21 cellular contexts compared by ENCODE assay signal in genomic region chr16:67986949-67987348, GRCh38. TPM values are rescaled to one million over a fixed set of nuclear protein-coding genes. Genes with fewer than 3 reads are reported as not detected.
A peak's percentile ranks its signal among the peaks of the same experiment; 100 is the strongest.
DNase-seq lines count a peak whose midpoint lies in the region; ATAC-seq and TF ChIP-seq lines count a peak whose summit lies in the region.
"Had no signal": no experiment of that assay in that cellular context is flagged by ENCODE, and none has a peak within 500 bp of the region (broad histone marks: within the 10 kb centered on the region; RNA-seq: fewer than 3 reads in every experiment).

No MANE protein-coding gene starts in this region.

- no peak for TF ChIP-seq EP300 in upper lobe of left lung (IDR thresholded peaks at IDR 0.05)

- peak overlapping the region; percentile 66 for H3K27ac ChIP-seq in left ventricle myocardium inferior (replicated peaks)
- H3K27ac ChIP-seq in adrenal gland = peak overlapping the region in 3 of 5 donors; percentile 26 to 72 (median 64)
- H3K27ac ChIP-seq in neutrophil = peak overlapping the region; percentile 7
- peak overlapping the region in 3 of 4 donors; percentile 48 to 77 (median 61) for H3K27ac ChIP-seq in upper lobe of left lung
- H3K27ac ChIP-seq: GM23248, PC-9, RWPE1 had no signal

- no peak for DNase-seq in left ventricle myocardium inferior
- no peak for DNase-seq in Right ventricle myocardium superior
- DNase-seq in adrenal gland = no peak
- no peak for DNase-seq in upper lobe of left lung
- DNase-seq in stimulated activated CD4-positive, alpha-beta T cell treated with anti-CD3 and anti-CD28 coated beads, Interleukin-12 subunit alpha, Interleukin-12 subunit beta, amount 100 ng/mL, for 4 hours = no peak
- DNase-seq in chondrocyte (ENCODE audit: low spot score) = no peak
- DNase-seq: Calu3; CD4-positive, alpha-beta memory T cell; GF-D8; GM23248; KG1; NCI-H1417 treated with DMSO at 0.1 percent for 48 hours; NCI-H1930; NCI-H526; PC-9 had no signal

- no peaks in the 10 kb centered on the region for H3K4me1 Mint-ChIP-seq in chondrocyte (ENCODE audit: low read depth)

- H3K9me3 ChIP-seq in left ventricle myocardium inferior (replicated peaks) (no peaks in the 10 kb centered on the region), adrenal gland (replicated peaks in 1 of 3) (no peaks in the 10 kb centered on the region), neutrophil (no peaks in the 10 kb centered on the region), upper lobe of left lung (no peaks in the 10 kb centered on the region)

- H3K27me3 ChIP-seq in left ventricle myocardium inferior (ENCODE audit: low read depth) (no peaks in the 10 kb centered on the region), adrenal gland (no peaks in the 10 kb centered on the region), neutrophil (peaks cover 7% of the 10 kb centered on the region), upper lobe of left lung (no peaks in the 10 kb centered on the region)

- no peaks in the 10 kb centered on the region for H3K9me3 Mint-ChIP-seq in chondrocyte (ENCODE audit: low read depth)
- H3K9me3 Mint-ChIP-seq: CD4-positive, alpha-beta memory T cell had no signal

- intact Hi-C loops in left ventricle myocardium inferior (cut with micrococcal nuclease) = no loop called here
- intact Hi-C loops in Right ventricle myocardium superior (cut with DNase I) = no loop called here
- intact Hi-C loops in adrenal gland (cut with DNase I) = loop anchor here in 1 of 2 donors (10.0 kb wide), 1 partner anchor 238 kb away; no protein-coding TSS in a partner anchor

- H3K27me3 Mint-ChIP-seq in chondrocyte (ENCODE audit: low read depth) = no peaks in the 10 kb centered on the region
- H3K27me3 Mint-ChIP-seq: CD4-positive, alpha-beta memory T cell had no signal

- no peak overlapping the region for H3K27ac Mint-ChIP-seq in chondrocyte (ENCODE audit: unreplicated experiment)

- TF ChIP-seq CTCF in left ventricle myocardium inferior (IDR thresholded peaks at IDR 0.05; ENCODE audit: borderline replicate concordance) (no peak), adrenal gland (IDR thresholded peaks at IDR 0.05) (no peak), neutrophil (IDR thresholded peaks at IDR 0.05) (no peak), upper lobe of left lung (IDR thresholded peaks at IDR 0.05) (no peak), chondrocyte (IDR thresholded peaks at IDR 0.05) (no peak)

- H3K36me3 ChIP-seq in left ventricle myocardium inferior (no peaks in the 10 kb centered on the region), adrenal gland (replicated peaks in 1 of 2) (no peaks in the 10 kb centered on the region), neutrophil (peaks cover 60% of the 10 kb centered on the region), upper lobe of left lung (no peaks in the 10 kb centered on the region)

- no peaks in the 10 kb centered on the region for H3K36me3 Mint-ChIP-seq in chondrocyte (ENCODE audit: low read depth)

- 85 to 92% (median 90%) methylated on average over 5 of the region's 5 CpGs for WGBS in adrenal gland, 4 donors
- 83 to 91% methylated on average over 5 of the region's 5 CpGs for WGBS in upper lobe of left lung, 2 donors

- ATAC-seq in Right ventricle myocardium superior (ENCODE audit: poor library complexity) (no peak), upper lobe of left lung (ENCODE audit: low FRiP score in 2 of 2) (no peak), HG02642 (IDR thresholded peaks at IDR 0.05; ENCODE audit: poor library complexity, unreplicated experiment) (no peak)
- ATAC-seq: GM12878, HCT116 had no signal

- H3K4me3 ChIP-seq in left ventricle myocardium inferior = no peak overlapping the region
- no peak overlapping the region for H3K4me3 ChIP-seq in adrenal gland
- H3K4me3 ChIP-seq in neutrophil (ENCODE audit: low read depth in 1 of 2, low read length in 1 of 2) = no peak overlapping the region
- no peak overlapping the region for H3K4me3 ChIP-seq in upper lobe of left lung
- H3K4me3 ChIP-seq: GM12878, GM23248, PC-9 had no signal

- H3K4me1 ChIP-seq in left ventricle myocardium inferior (peaks cover 38% of the 10 kb centered on the region), adrenal gland (replicated peaks in 1 of 2) (peaks cover 0 to 19% of the 10 kb centered on the region in 2 donors), neutrophil (ENCODE audit: control insufficient read depth in 1 of 2, insufficient read depth in 1 of 2, low read depth in 1 of 2, low read length in 1 of 2) (peaks cover 10 to 21% of the 10 kb centered on the region in 2 experiments), upper lobe of left lung (peaks cover 26 to 40% (median 29%) of the 10 kb centered on the region in 4 donors)

- no peak overlapping the region for H3K4me3 Mint-ChIP-seq in chondrocyte (ENCODE audit: unreplicated experiment)
- H3K4me3 Mint-ChIP-seq: CD4-positive, alpha-beta memory T cell had no signal

- TF ChIP-seq POLR2A in adrenal gland (IDR thresholded peaks at IDR 0.05) = no peak
- no peak for TF ChIP-seq POLR2A in upper lobe of left lung (IDR thresholded peaks at IDR 0.05)

RNA-seq across cellular contexts. Expression of gene DPEP3, which starts 6.7 kb away (rescaled TPM):
- total RNA-seq in left ventricle myocardium inferior = not detected
- total RNA-seq in Right ventricle myocardium superior = not detected
- under 1 TPM in 1 of 8 donors, not detected in 7; 0.11 TPM for total RNA-seq in adrenal gland
- polyA plus RNA-seq in adrenal gland = under 1 TPM; 0.07 to 0.32 (median 0.11) TPM
- 1 to 10 TPM in 1 of 6 donors, under 1 TPM in 3, not detected in 2; 0.15 to 1.0 (median 0.30) TPM for total RNA-seq in upper lobe of left lung
- not detected in 3 replicates for total RNA-seq in chondrocyte
- total RNA-seq: Calu3, GM12878, GM23248, PC-9 had no signal
- polyA plus RNA-seq: BJ; CD4-positive, alpha-beta memory T cell; GM12878; GM23248 had no signal

RNA-seq across cellular contexts. Expression of gene DPEP2, which starts 12.3 kb away (rescaled TPM):
- total RNA-seq in left ventricle myocardium inferior (0.99 TPM), Right ventricle myocardium superior (1.1 TPM), adrenal gland (1 to 10 TPM in 6 of 8 donors, under 1 TPM in 2; 0.35 to 2.0 (median 1.6) TPM), upper lobe of left lung (10 to 100 TPM in 5 of 6 donors, 1 to 10 TPM in 1; 7.1 to 56.6 (median 23.0) TPM), chondrocyte (not detected in 3 replicates)
- polyA plus RNA-seq in adrenal gland = 1 to 10 TPM in 2 of 3 donors, under 1 TPM in 1; 0.27 to 8.4 (median 1.2) TPM
- total RNA-seq: Calu3, GM23248, PC-9 had no signal
- polyA plus RNA-seq: GM23248 had no signal

RNA-seq across cellular contexts. Expression of gene SLC12A4, which starts 18.5 kb away (rescaled TPM):
- total RNA-seq in left ventricle myocardium inferior = 79.2 TPM
- 84.3 TPM for total RNA-seq in Right ventricle myocardium superior
- 100 to 1,000 TPM in 1 of 8 donors, 10 to 100 TPM in 7; 54.8 to 101 (median 77.7) TPM for total RNA-seq in adrenal gland
- 100 to 1,000 TPM in 1 of 3 donors, 10 to 100 TPM in 2; 39.6 to 111 (median 47.0) TPM for polyA plus RNA-seq in adrenal gland
- total RNA-seq in upper lobe of left lung = 100 to 1,000 TPM in 3 of 6 donors, 10 to 100 TPM in 3; 54.6 to 276 (median 98.3) TPM
- total RNA-seq in chondrocyte = 117 to 138 TPM (median 132 TPM) in 3 replicates

RNA-seq across cellular contexts. Expression of gene DPEP2NB, which starts 28.8 kb away (rescaled TPM):
- total RNA-seq in left ventricle myocardium inferior (not detected), Right ventricle myocardium superior (not detected), adrenal gland (not detected), upper lobe of left lung (not detected), chondrocyte (not detected in 3 replicates)
- not detected for polyA plus RNA-seq in adrenal gland
- total RNA-seq: Calu3; CD4-positive, alpha-beta memory T cell; GM12878; GM23248; PC-9 had no signal
- polyA plus RNA-seq: BJ; CD4-positive, alpha-beta memory T cell; GM12878; GM23248 had no signal

RNA-seq across cellular contexts. Expression of gene DDX28, which starts 36.1 kb away (rescaled TPM):
- total RNA-seq in left ventricle myocardium inferior (8.9 TPM), Right ventricle myocardium superior (7.2 TPM), adrenal gland (10 to 100 TPM in 6 of 8 donors, 1 to 10 TPM in 2; 6.4 to 18.2 (median 12.9) TPM), upper lobe of left lung (10 to 100 TPM in 4 of 6 donors, 1 to 10 TPM in 2; 4.4 to 13.2 (median 12.1) TPM), chondrocyte (5.8 to 6.7 TPM (median 6.6 TPM) in 3 replicates)
- 10 to 100 TPM in 1 of 3 donors, 1 to 10 TPM in 2; 6.8 to 13.0 (median 9.1) TPM for polyA plus RNA-seq in adrenal gland

Comparison
In these comparisons a context has a peak if more than half of its experiments do, and no peak if none do; other contexts are left out.
1. H3K27ac ChIP-seq: peak in every context shown above with its lines; median percentile 66 in left ventricle myocardium inferior; 64 in adrenal gland; 61 in upper lobe of left lung; 7 in neutrophil.